ENCODE assay signal across 10 cellular contexts in genomic region chr12:46660719-46661118, GRCh38.
DNase-seq lines count a peak whose midpoint lies in the region; ATAC-seq and TF ChIP-seq lines count a peak whose summit lies in the region.
"Had no signal": no experiment of that assay in that cellular context is flagged by ENCODE, and none has a peak within 500 bp of the region (broad histone marks: within the 10 kb centered on the region; RNA-seq: fewer than 3 reads in every experiment).

No MANE protein-coding gene starts in this region.

- ATAC-seq in HG03196 (IDR thresholded peaks at IDR 0.05; ENCODE audit: unreplicated experiment) (peak; percentile 2), GM18907 (IDR thresholded peaks at IDR 0.05; ENCODE audit: unreplicated experiment) (no peak), mucosa of descending colon (no peak), GM18868 (IDR thresholded peaks at IDR 0.05; ENCODE audit: unreplicated experiment) (no peak)

- peak overlapping the region; percentile 81 for H3K4me2 ChIP-seq in smooth muscle cell

- H4K20me1 ChIP-seq in smooth muscle cell (ENCODE audit: low read depth) = no peaks in the 10 kb centered on the region

- H3K9ac ChIP-seq in smooth muscle cell (ENCODE audit: low read depth) = peak overlapping the region; percentile 54

- H3K4me3 ChIP-seq in fibroblast of pulmonary artery (replicated peaks; ENCODE audit: low read depth, low read length) (peak overlapping the region; percentile 4), smooth muscle cell (peak overlapping the region; percentile 16), mucosa of descending colon (no peak overlapping the region)

- 29% methylated on average over 5 of the region's 5 CpGs for WGBS in smooth muscle cell (ENCODE audit: low lambda C conversion rate)

- no peaks in the 10 kb centered on the region for H3K79me2 ChIP-seq in smooth muscle cell (ENCODE audit: low read depth)

- peak overlapping the region; percentile 86 for H3K27ac ChIP-seq in smooth muscle cell (ENCODE audit: low read depth)

- no peak for TF ChIP-seq CTCF in fibroblast of pulmonary artery (IDR thresholded peaks at IDR 0.05; ENCODE audit: low read length, missing control alignments)
- TF ChIP-seq CTCF in smooth muscle cell (IDR thresholded peaks at IDR 0.05; ENCODE audit: borderline replicate concordance, insufficient read depth, poor library complexity, severe bottlenecking) = no peak
- no peak for TF ChIP-seq CTCF in mucosa of descending colon (IDR thresholded peaks at IDR 0.05)

- intact Hi-C loops in mucosa of descending colon (cut with DNase I, micrococcal nuclease) = loop anchor here in 1 of 2 donors (10.0 kb wide), 1 partner anchor 286 kb away; the partner anchor contains the start of gene SLC38A2

- H3K36me3 ChIP-seq in smooth muscle cell (ENCODE audit: low read depth) (no peaks in the 10 kb centered on the region), mucosa of descending colon (ENCODE audit: low read depth) (no peaks in the 10 kb centered on the region)

- H3K9me3 ChIP-seq in smooth muscle cell (replicated peaks; ENCODE audit: low read depth) (no peaks in the 10 kb centered on the region), mucosa of descending colon (no peaks in the 10 kb centered on the region)

- no peaks in the 10 kb centered on the region for H3K27me3 ChIP-seq in smooth muscle cell (ENCODE audit: low read depth)

- DNase-seq in SIG-M5 treated with dmso at 0.1 percent for 504 hours (lab: John Stamatoyannopoulos, UW; ENCODE audit: unreplicated experiment) (peak; percentile 91), fibroblast of pulmonary artery (ENCODE audit: low read depth) (peak; percentile 83), smooth muscle cell (lab: John Stamatoyannopoulos, UW; ENCODE audit: unreplicated experiment) (no peak), COLO668 (lab: John Stamatoyannopoulos, UW; ENCODE audit: unreplicated experiment) (no peak), mucosa of descending colon (no peak)
- DNase-seq: activated T-cell treated with anti-CD3 and anti-CD28 coated beads, Interleukin-2, amount 50 U/mL, for 1 hour; effector memory CD4-positive, alpha-beta T cell had no signal

- H2AFZ ChIP-seq in smooth muscle cell (ENCODE audit: low read depth) = peak overlapping the region; percentile 96

- H3K4me1 ChIP-seq in smooth muscle cell (ENCODE audit: low read depth) (peaks cover 53% of the 10 kb centered on the region), mucosa of descending colon (ENCODE audit: low read depth) (no peaks in the 10 kb centered on the region)

- peaks cover 22% of the 10 kb centered on the region for H3F3A ChIP-seq in smooth muscle cell (ENCODE audit: low read depth)

Comparison
In these comparisons a context has a peak if more than half of its experiments do, and no peak if none do; other contexts are left out.
1. DNase-seq: peak in SIG-M5 treated with dmso at 0.1 percent for 504 hours (single experiment) and fibroblast of pulmonary artery (single experiment); none in smooth muscle cell (single experiment), COLO668 (single experiment) and mucosa of descending colon (0 of 3).